Comparison of ENCODE assay signal across 8 cellular contexts in genomic region chr7:158818325-158819213, GRCh38. TPM values are rescaled to one million over a fixed set of nuclear protein-coding genes. Genes with fewer than 3 reads are reported as not detected.
A peak's percentile ranks its signal among the peaks of the same experiment; 100 is the strongest.
DNase-seq lines count a peak whose midpoint lies in the region; ATAC-seq and TF ChIP-seq lines count a peak whose summit lies in the region.

No MANE protein-coding gene starts in this region.

- peak overlapping the region; percentile 85 to 96 (median 90) for H3K4me3 Mint-ChIP-seq in CD4-positive, alpha-beta memory T cell
- H3K4me3 Mint-ChIP-seq in activated naive CD8-positive, alpha-beta T cell treated with anti-CD3 and anti-CD28 coated beads, Interleukin-2, amount 10 ng/mL, durations not matched to agents 7 days and 5 days = peak overlapping the region; percentile 85

- peaks cover 70 to 94% (median 82%) of the 10 kb centered on the region in 4 donors for H3K4me1 Mint-ChIP-seq in CD4-positive, alpha-beta memory T cell
- H3K4me1 Mint-ChIP-seq in activated naive CD8-positive, alpha-beta T cell treated with anti-CD3 and anti-CD28 coated beads, Interleukin-2, amount 10 ng/mL, durations not matched to agents 7 days and 5 days = peaks cover 71% of the 10 kb centered on the region

- peaks cover 93% of the 10 kb centered on the region for H3K4me1 ChIP-seq in CD4-positive, alpha-beta memory T cell (ENCODE audit: insufficient read depth, low read length)
- H3K4me1 ChIP-seq in heart left ventricle (peaks cover 17 to 91% (median 79%) of the 10 kb centered on the region in 12 donors), psoas muscle (peaks cover 70% of the 10 kb centered on the region)

- H3K36me3 Mint-ChIP-seq in CD4-positive, alpha-beta memory T cell = peaks cover 7 to 20% of the 10 kb centered on the region in 2 donors
- H3K36me3 Mint-ChIP-seq in activated naive CD8-positive, alpha-beta T cell treated with anti-CD3 and anti-CD28 coated beads, Interleukin-2, amount 10 ng/mL, durations not matched to agents 7 days and 5 days = peaks cover 10% of the 10 kb centered on the region

- no peaks in the 10 kb centered on the region for H3K9me3 ChIP-seq in CD4-positive, alpha-beta memory T cell (ENCODE audit: control insufficient read depth in 1 of 2, low read length in 2 of 2)
- H3K9me3 ChIP-seq in heart left ventricle (no peaks in the 10 kb centered on the region), psoas muscle (no peaks in the 10 kb centered on the region)

- H3K9me3 Mint-ChIP-seq in CD4-positive, alpha-beta memory T cell = peaks cover 0 to 3% (median 0%) of the 10 kb centered on the region in 8 donors
- H3K9me3 Mint-ChIP-seq in activated naive CD8-positive, alpha-beta T cell treated with anti-CD3 and anti-CD28 coated beads, Interleukin-2, amount 10 ng/mL, durations not matched to agents 7 days and 5 days = no peaks in the 10 kb centered on the region

- peak in 1 of 2 donors; percentile 73 for TF ChIP-seq POLR2A in heart left ventricle (IDR thresholded peaks at IDR 0.05)

- H3K27ac Mint-ChIP-seq in CD4-positive, alpha-beta memory T cell = peak overlapping the region; percentile 97 to 100 (median 99)
- peak overlapping the region; percentile 96 for H3K27ac Mint-ChIP-seq in activated naive CD8-positive, alpha-beta T cell treated with anti-CD3 and anti-CD28 coated beads, Interleukin-2, amount 10 ng/mL, durations not matched to agents 7 days and 5 days

- no peaks in the 10 kb centered on the region for H3K27me3 Mint-ChIP-seq in CD4-positive, alpha-beta memory T cell
- H3K27me3 Mint-ChIP-seq in activated naive CD8-positive, alpha-beta T cell treated with anti-CD3 and anti-CD28 coated beads, Interleukin-2, amount 10 ng/mL, durations not matched to agents 7 days and 5 days = no peaks in the 10 kb centered on the region

- DNase-seq in CD4-positive, alpha-beta memory T cell = peak; percentile 86 to 95 (median 88)
- DNase-seq in SKM-1 treated with dmso at 0.1 percent for 144 hours (lab: John Stamatoyannopoulos, UW; ENCODE audit: unreplicated experiment) (peak; percentile 33), heart left ventricle (peak; percentile 86 to 96 (median 90)), psoas muscle (peak; percentile 92 to 96), G401 (ENCODE audit: low spot score) (no peak)
- peak; percentile 75 for DNase-seq in activated naive CD8-positive, alpha-beta T cell treated with anti-CD3 and anti-CD28 coated beads, Interleukin-2, amount 10 ng/mL, durations not matched to agents 7 days and 5 days

- ATAC-seq in GM19438 (IDR thresholded peaks at IDR 0.05; ENCODE audit: low read depth, unreplicated experiment) (peak; percentile 86), HG03469 (IDR thresholded peaks at IDR 0.05; ENCODE audit: unreplicated experiment) (peak; percentile 74), heart left ventricle (peak; percentile 91 to 93 (median 91)), psoas muscle (peak; percentile 94 to 97 (median 96))
- peak; percentile 60 for ATAC-seq in activated naive CD8-positive, alpha-beta T cell treated with anti-CD3 and anti-CD28 coated beads, Interleukin-2, amount 10 ng/mL, durations not matched to agents 7 days and 5 days (ENCODE audit: low read depth)

- peak overlapping the region; percentile 37 to 53 for H3K4me3 ChIP-seq in CD4-positive, alpha-beta memory T cell (ENCODE audit: low read length in 2 of 2)
- peak overlapping the region in 10 of 12 donors; percentile 0 to 47 (median 34) for H3K4me3 ChIP-seq in heart left ventricle
- H3K4me3 ChIP-seq in psoas muscle = peak overlapping the region; percentile 52

- WGBS in heart left ventricle, 4 donors = 7 to 14% (median 11%) methylated on average over 14 to 15 of the region's 15 CpGs
- WGBS in psoas muscle, 3 donors = 5 to 11% (median 8%) methylated on average over 15 of the region's 15 CpGs

- intact Hi-C loops in CD4-positive, alpha-beta memory T cell (cut with micrococcal nuclease) = loop anchor here (1.0 kb wide), 1 partner anchor 11 kb away; the partner anchor contains the start of gene ESYT2
- intact Hi-C loops in heart left ventricle (cut with DNase I) (loop anchor here in 4 of 10 donors (1.0 to 5.0 kb wide), 6 partner anchors 36 to 111 kb away; partner anchors contain the start of gene DYNC2I1 (in 1 of the 4)), psoas muscle (cut with DNase I) (loop anchor here in 1 of 2 donors (5.0 kb wide), 1 partner anchor 36 kb away; no protein-coding TSS in a partner anchor)

- POLR2A ChIA-PET in CD4-positive, alpha-beta memory T cell (lab: Charles Lee; ENCODE audit: partially characterized antibody) = interaction anchor here (1.0 to 13.5 kb wide), 4 partner anchors 9 to 44 kb away, joined by 3 to 255 read pairs (median 70); partner anchors contain the start of gene ESYT2
- POLR2A ChIA-PET in activated naive CD8-positive, alpha-beta T cell treated with anti-CD3 and anti-CD28 coated beads, Interleukin-2, amount 10 ng/mL, durations not matched to agents 7 days and 5 days (lab: Charles Lee) = interaction anchor here (1.0 to 1.7 kb wide), 6 partner anchors 8 to 114 kb away, joined by 3 to 11 read pairs (median 4); partner anchors contain the start of genes ESYT2 and NCAPG2

- H3K27me3 ChIP-seq in CD4-positive, alpha-beta memory T cell (ENCODE audit: insufficient read depth, low read length) = no peaks in the 10 kb centered on the region
- H3K27me3 ChIP-seq in heart left ventricle (no peaks in the 10 kb centered on the region), psoas muscle (ENCODE audit: insufficient read depth in 3 of 3, low read length in 2 of 3) (no peaks in the 10 kb centered on the region)

- in situ Hi-C loops in G401 (cut with HindIII; ENCODE audit: low sequenced_read_pairs) = no loop called here

- no peaks in the 10 kb centered on the region for H3K36me3 ChIP-seq in CD4-positive, alpha-beta memory T cell (ENCODE audit: insufficient read depth, low read length)
- H3K36me3 ChIP-seq in heart left ventricle (no peaks in the 10 kb centered on the region), psoas muscle (ENCODE audit: insufficient read depth in 1 of 2, low read depth in 1 of 2) (no peaks in the 10 kb centered on the region)

- H3K27ac ChIP-seq in CD4-positive, alpha-beta memory T cell (ENCODE audit: low read depth, low read length) = peak overlapping the region; percentile 91
- peak overlapping the region; percentile 86 to 97 (median 90) for H3K27ac ChIP-seq in heart left ventricle
- peak overlapping the region; percentile 95 for H3K27ac ChIP-seq in psoas muscle

- TF ChIP-seq CTCF in heart left ventricle (IDR thresholded peaks at IDR 0.05) (peak in 1 of 12 donors; percentile 20), psoas muscle (IDR thresholded peaks at IDR 0.05) (no peak)

- CTCF ChIA-PET in CD4-positive, alpha-beta memory T cell (lab: Charles Lee; ENCODE audit: partially characterized antibody) = interaction anchor here (1.8 kb wide), 1 partner anchor 36 kb away, joined by 5 read pairs; no protein-coding TSS in a partner anchor

RNA-seq across cellular contexts. Expression of gene ESYT2, which starts 10.7 kb away (rescaled TPM):
- 100 to 1,000 TPM; 114 to 116 TPM for total RNA-seq in CD4-positive, alpha-beta memory T cell
- polyA plus RNA-seq in CD4-positive, alpha-beta memory T cell = 10 to 100 TPM; 52.3 to 99.4 TPM
- 10 to 100 TPM; 93.9 to 94.2 TPM for total RNA-seq in activated naive CD8-positive, alpha-beta T cell treated with anti-CD3 and anti-CD28 coated beads, Interleukin-2, amount 10 ng/mL, durations not matched to agents 7 days and 5 days
- total RNA-seq in heart left ventricle (10 to 100 TPM; 42.8 to 91.8 (median 50.9) TPM), psoas muscle (10 to 100 TPM; 35.9 to 63.4 (median 54.1) TPM)
- polyA plus RNA-seq in heart left ventricle (10 to 100 TPM; 16.2 to 46.4 TPM), psoas muscle (10 to 100 TPM; 27.5 to 44.0 (median 28.5) TPM)
- total RNA-seq in G401 (2014; rRNA removed; shearing (Covaris generic)) = 26.6 and 34.8 TPM in 2 replicates

RNA-seq across cellular contexts. Expression of gene DYNC2I1, which starts 37.8 kb away (rescaled TPM):
- 10 to 100 TPM; 14.7 to 15.2 TPM for total RNA-seq in CD4-positive, alpha-beta memory T cell
- 10 to 100 TPM in 1 of 2 donors, 1 to 10 TPM in 1; 6.2 to 24.1 TPM for polyA plus RNA-seq in CD4-positive, alpha-beta memory T cell
- total RNA-seq in activated naive CD8-positive, alpha-beta T cell treated with anti-CD3 and anti-CD28 coated beads, Interleukin-2, amount 10 ng/mL, durations not matched to agents 7 days and 5 days = 10 to 100 TPM; 16.3 to 18.2 TPM
- total RNA-seq in heart left ventricle (10 to 100 TPM; 15.1 to 25.7 (median 21.0) TPM), psoas muscle (10 to 100 TPM; 11.1 to 23.6 (median 18.2) TPM)
- polyA plus RNA-seq in heart left ventricle (10 to 100 TPM; 16.2 to 40.9 TPM), psoas muscle (10 to 100 TPM in 2 of 3 donors, 1 to 10 TPM in 1; 9.7 to 18.1 (median 10.0) TPM)
- total RNA-seq in G401 (2014; rRNA removed; shearing (Covaris generic)) = 1.6 and 10.6 TPM in 2 replicates
